ENCODE assay signal across 1 cellular context in genomic region chr12:111841750-111842555, GRCh38.
A peak's percentile ranks its signal among the peaks of the same experiment; 100 is the strongest.
TF ChIP-seq lines count a peak whose summit lies in the region.

MAPKAPK5 (plus strand) TSS chr12:111842228; CDS start chr12:111842734, 506 bp downstream.

TF ChIP-seq in HepG2, 621 proteins besides CTCF, POLR2A, EP300 and RAD21 (continued from another document and continues in another):
- TF ChIP-seq MLX (CRISPR knock-in tag; IDR thresholded peaks at IDR 0.05) = 0 out of 2 replicates have a peak, but pooled peaks have one; percentile 12
- peak; percentile 90; the same call in 1 of the 2 replicates for TF ChIP-seq ZNF138 (CRISPR knock-in tag; IDR thresholded peaks at IDR 0.05; ENCODE audit: low read depth)
- 0 out of 2 replicates have a peak, but pooled peaks have one; percentile 43 for TF ChIP-seq ATAD3A (CRISPR knock-in tag; IDR thresholded peaks at IDR 0.05)
- TF ChIP-seq SKIL (CRISPR knock-in tag; IDR thresholded peaks at IDR 0.05; ENCODE audit: borderline replicate concordance) = no peak
- 0 out of 2 replicates have a peak, but pooled peaks have one; percentile 50 for TF ChIP-seq ZXDC (CRISPR knock-in tag; IDR thresholded peaks at IDR 0.05)
- TF ChIP-seq AKAP8 (CRISPR knock-in tag; IDR thresholded peaks at IDR 0.05) = no peak
- no peak for TF ChIP-seq JUNB (CRISPR knock-in tag; IDR thresholded peaks at IDR 0.05; ENCODE audit: borderline replicate concordance)
- peak; percentile 46; the same call in 1 of the 2 replicates for TF ChIP-seq NFYB (CRISPR knock-in tag; IDR thresholded peaks at IDR 0.05)
- peak; percentile 71; the same call in 1 of the 2 replicates for TF ChIP-seq ZBED4 (CRISPR knock-in tag; IDR thresholded peaks at IDR 0.05; ENCODE audit: borderline replicate concordance)
- no peak for TF ChIP-seq ZNF878 (CRISPR knock-in tag; IDR thresholded peaks at IDR 0.05)
- peak; percentile 80; the same call in 1 of the 2 replicates for TF ChIP-seq ZNF775 (CRISPR knock-in tag; IDR thresholded peaks at IDR 0.05; ENCODE audit: borderline replicate concordance)
- TF ChIP-seq TAF15 (IDR thresholded peaks at IDR 0.05; ENCODE audit: low read depth, low read length, poor library complexity, severe bottlenecking) = no peak
- TF ChIP-seq LBX2 (CRISPR knock-in tag; IDR thresholded peaks at IDR 0.05; ENCODE audit: borderline replicate concordance) = no peak
- no peak for TF ChIP-seq USF2 (IDR thresholded peaks at IDR 0.05; ENCODE audit: low read depth, low read length)
- TF ChIP-seq USF2 (CRISPR knock-in tag; IDR thresholded peaks at IDR 0.05; ENCODE audit: borderline replicate concordance) = no peak
- no peak for TF ChIP-seq TCF12 (IDR thresholded peaks at IDR 0.05)
- peak; percentile 80; the same call in 1 of the 2 replicates for TF ChIP-seq TCF12 (CRISPR knock-in tag; IDR thresholded peaks at IDR 0.05)
- TF ChIP-seq KIAA2018 (CRISPR knock-in tag; IDR thresholded peaks at IDR 0.05; ENCODE audit: borderline replicate concordance) = peak; percentile 76; the same call in 1 of the 2 replicates
- TF ChIP-seq ZNF839 (CRISPR knock-in tag; IDR thresholded peaks at IDR 0.05; ENCODE audit: borderline replicate concordance) = no peak; the same call in 1 of the 2 replicates
- no peak for TF ChIP-seq SUZ12 (IDR thresholded peaks at IDR 0.05; ENCODE audit: low read depth, low read length)
- TF ChIP-seq ZNF362 (CRISPR knock-in tag; IDR thresholded peaks at IDR 0.05; ENCODE audit: borderline replicate concordance) = peak; percentile 53; the same call in 1 of the 2 replicates
- TF ChIP-seq ZNF691 (CRISPR knock-in tag; IDR thresholded peaks at IDR 0.05; ENCODE audit: borderline replicate concordance, low read depth) = peak; percentile 81
- TF ChIP-seq PHF8 (CRISPR knock-in tag; IDR thresholded peaks at IDR 0.05) = peak; percentile 94
- TF ChIP-seq E2F5 (CRISPR knock-in tag; conservative IDR thresholded peaks at IDR 0.05) = no peak; the same call in 1 of the 2 replicates
- peak; percentile 92 for TF ChIP-seq POLR2G (IDR thresholded peaks at IDR 0.05; ENCODE audit: low read depth, low read length)
